Comparison of ENCODE assay signal across 16 cellular contexts in genomic region chr21:44525431-44526095, GRCh38. TPM values are rescaled to one million over a fixed set of nuclear protein-coding genes. Genes with fewer than 3 reads are reported as not detected.
A peak's percentile ranks its signal among the peaks of the same experiment; 100 is the strongest.
DNase-seq lines count a peak whose midpoint lies in the region; ATAC-seq, FAIRE-seq and TF ChIP-seq lines count a peak whose summit lies in the region.
"Had no signal": no experiment of that assay in that cellular context is flagged by ENCODE, and none has a peak within 500 bp of the region (broad histone marks: within the 10 kb centered on the region; RNA-seq: fewer than 3 reads in every experiment).

No MANE protein-coding gene starts in this region.

- intact Hi-C loops in left cardiac atrium (cut with DNase I) (no loop called here), heart right ventricle (cut with DNase I) (no loop called here), upper lobe of right lung (cut with DNase I) (no loop called here)

- CTCF ChIA-PET in H1 (lab: Charles Lee; ENCODE audit: partially characterized antibody) (interaction anchor here (0.6 to 1.6 kb wide), 3 partner anchors 15 to 56 kb away, joined by 3 to 5 read pairs (median 3); no protein-coding TSS in a partner anchor), SK-N-SH (lab: Yijun Ruan, JAX) (no interaction called here)

- H2BK5ac ChIP-seq in H1 (ENCODE audit: low read depth, low read length): no peak overlapping the region

- H2BK15ac ChIP-seq in H1 (ENCODE audit: low read length): peak overlapping the region; percentile 61; the same call in 1 of the 2 replicates

- no peak for TF ChIP-seq POLR2A in H1 (IDR thresholded peaks at IDR 0.05; ENCODE audit: control extremely low read depth in 1 of 2, low read depth in 2 of 2, low read length in 2 of 2)

- no peak overlapping the region for H3K4ac ChIP-seq in H1 (replicated peaks; ENCODE audit: insufficient read length, low read depth, low read length)

- H2AFZ ChIP-seq in H1 (ENCODE audit: low read length): no peak overlapping the region
- no peak overlapping the region for H2AFZ ChIP-seq in osteoblast (ENCODE audit: low read length)
- H2AFZ ChIP-seq in SK-N-SH (ENCODE audit: low read depth): no peak overlapping the region

- no peak overlapping the region for H3K4me3 ChIP-seq in heart right ventricle
- H3K4me3 ChIP-seq in H1 (ENCODE audit: extremely low read depth in 1 of 4, insufficient read depth in 2 of 4, low read depth in 3 of 4, low read length in 4 of 4): no peak overlapping the region
- H3K4me3 ChIP-seq in osteoblast (ENCODE audit: insufficient read depth, low read length): no peak overlapping the region
- no peak overlapping the region for H3K4me3 ChIP-seq in upper lobe of right lung
- no peak overlapping the region for H3K4me3 ChIP-seq in SK-N-SH (ENCODE audit: low read depth in 2 of 2, low read length in 1 of 2)
- H3K4me3 ChIP-seq: HAP-1 had no signal

- no peak overlapping the region for H3K23ac ChIP-seq in H1 (ENCODE audit: insufficient read length)

- TF ChIP-seq RAD21 in H1 (IDR thresholded peaks at IDR 0.05 in 1 of 2, conservative IDR thresholded peaks at IDR 0.05 in 1 of 2; ENCODE audit: low read depth in 2 of 2, low read length in 2 of 2) (no peak), SK-N-SH (IDR thresholded peaks at IDR 0.05; ENCODE audit: low read length) (no peak)

- no peak for FAIRE-seq in H1 (lab: Jason Lieb, UNC)
- FAIRE-seq: GM18507 had no signal

- peaks cover 0 to 39% (median 0%) of the 10 kb centered on the region in 7 donors for H3K27me3 ChIP-seq in heart right ventricle
- peaks cover 0 to 3% (median 0%) of the 10 kb centered on the region in 4 experiments; a peak in 1 of 7 replicates for H3K27me3 ChIP-seq in H1 (replicated peaks in 1 of 4; ENCODE audit: control insufficient read depth in 3 of 4, extremely low read depth in 1 of 4, insufficient read depth in 3 of 4, low read length in 3 of 4)
- no peaks in the 10 kb centered on the region for H3K27me3 ChIP-seq in osteoblast (ENCODE audit: insufficient read depth, low read length)
- no peaks in the 10 kb centered on the region for H3K27me3 ChIP-seq in upper lobe of right lung
- peaks cover 7% of the 10 kb centered on the region; the same call in 1 of the 2 replicates for H3K27me3 ChIP-seq in SK-N-SH (ENCODE audit: insufficient read depth)

- POLR2A ChIA-PET in H1 (lab: Charles Lee; ENCODE audit: partially characterized antibody): interaction anchor here (1.1 kb wide), 1 partner anchor 12 kb away, joined by 3 read pairs; no protein-coding TSS in a partner anchor
- POLR2A ChIA-PET in SK-N-SH (lab: Yijun Ruan, JAX): no interaction called here

- TF ChIP-seq EP300 in H1 (IDR thresholded peaks at IDR 0.05; ENCODE audit: borderline replicate concordance in 1 of 2, low read depth in 2 of 2, low read length in 2 of 2) (no peak), SK-N-SH (IDR thresholded peaks at IDR 0.05; ENCODE audit: borderline replicate concordance in 1 of 2, low read depth in 1 of 2, low read length in 1 of 2) (no peak)

- H2BK20ac ChIP-seq in H1 (ENCODE audit: low read length): no peak overlapping the region

- no peak overlapping the region for H3K9ac ChIP-seq in H1 (replicated peaks in 1 of 4; ENCODE audit: extremely low read depth in 1 of 4, low read depth in 3 of 4, low read length in 3 of 4)
- H3K9ac ChIP-seq in SK-N-SH: no peak overlapping the region

- H4K5ac ChIP-seq in H1 (ENCODE audit: insufficient read length, low read depth, low read length): no peak overlapping the region

- peaks cover 16% of the 10 kb centered on the region; the same call in 1 of the 2 replicates for H3K23me2 ChIP-seq in H1 (ENCODE audit: low read depth, low read length)

- no peak overlapping the region for H3K4me2 ChIP-seq in H1 (ENCODE audit: insufficient read depth in 1 of 2, low read depth in 2 of 2, low read length in 2 of 2)
- H3K4me2 ChIP-seq in osteoblast (ENCODE audit: insufficient read depth, low read length): no peak overlapping the region
- H3K4me2 ChIP-seq in SK-N-SH: no peak overlapping the region

- H3K79me2 ChIP-seq in H1 (ENCODE audit: control insufficient read depth in 1 of 2, insufficient read depth in 2 of 2, low read length in 2 of 2): no peaks in the 10 kb centered on the region
- H3K79me2 ChIP-seq in osteoblast (ENCODE audit: insufficient read depth, low read length): no peaks in the 10 kb centered on the region
- no peaks in the 10 kb centered on the region for H3K79me2 ChIP-seq in SK-N-SH (ENCODE audit: insufficient read depth)

- H3K4me1 ChIP-seq in heart right ventricle (no peaks in the 10 kb centered on the region), H1 (replicated peaks in 1 of 4; ENCODE audit: control insufficient read depth in 3 of 4, insufficient read depth in 4 of 4, low read length in 3 of 4) (no peaks in the 10 kb centered on the region; a peak in 1 of 7 replicates), osteoblast (ENCODE audit: insufficient read depth, low read length) (no peaks in the 10 kb centered on the region), upper lobe of right lung (no peaks in the 10 kb centered on the region), SK-N-SH (ENCODE audit: control insufficient read depth in 1 of 2, insufficient read depth in 2 of 2, low read depth in 1 of 2, low read length in 1 of 2) (no peaks in the 10 kb centered on the region; a peak in 1 of 4 replicates)
- H3K4me1 ChIP-seq: HAP-1 had no signal

- no peak overlapping the region for H3K14ac ChIP-seq in H1 (ENCODE audit: insufficient read length)

- no peaks in the 10 kb centered on the region for H3F3A ChIP-seq in SK-N-SH (replicated peaks; ENCODE audit: insufficient read depth)

- H2BK120ac ChIP-seq in H1 (replicated peaks; ENCODE audit: low read depth, low read length): no peak overlapping the region

- H3K56ac ChIP-seq in H1 (replicated peaks; ENCODE audit: insufficient read length, low read depth, low read length): no peak overlapping the region

- H3K9me3 ChIP-seq in heart right ventricle (no peaks in the 10 kb centered on the region), H1 (ENCODE audit: insufficient read depth in 2 of 2, low read depth in 1 of 2, low read length in 1 of 2) (peaks cover 0 to 15% of the 10 kb centered on the region in 2 experiments; a peak in 2 of 4 replicates), osteoblast (ENCODE audit: low read depth, low read length) (no peaks in the 10 kb centered on the region), upper lobe of right lung (no peaks in the 10 kb centered on the region), SK-N-SH (no peaks in the 10 kb centered on the region)
- H3K9me3 ChIP-seq: HAP-1 had no signal

- H3K79me1 ChIP-seq in H1 (ENCODE audit: low read depth, low read length): peaks cover 3% of the 10 kb centered on the region; the same call in 1 of the 2 replicates

- ATAC-seq in left cardiac atrium (no peak), heart right ventricle (no peak), upper lobe of right lung (no peak), HG03097 (IDR thresholded peaks at IDR 0.05; ENCODE audit: low FRiP score, unreplicated experiment) (no peak), left lobe of liver (no peak)

- H2AK5ac ChIP-seq in H1 (ENCODE audit: low read depth, low read length): no peak overlapping the region

- whole genome bisulfite sequencing in heart right ventricle, 2 donors: 86% methylated on average over 20 of the region's 20 CpGs
- WGBS in H1 (ENCODE audit: extremely low coverage in 1 of 2, insufficient coverage in 1 of 2, insufficient read length in 1 of 2, insufficient replicate concordance in 2 of 2, low coverage in 1 of 2, low lambda C conversion rate in 2 of 2, missing lambda C conversion rate in 1 of 2), 2 experiments: 91% methylated on average over 20 of the region's 20 CpGs; no CpG with 5 or more reads in 1 of the 2 experiments
- WGBS in SK-N-SH (ENCODE audit: low lambda C conversion rate): 36% methylated on average over 11 of the region's 20 CpGs

- no peak overlapping the region for H4K91ac ChIP-seq in H1 (replicated peaks; ENCODE audit: insufficient read length, low read length)

- H3K9me2 ChIP-seq in SK-N-SH: no peaks in the 10 kb centered on the region

- no peak overlapping the region for H4K8ac ChIP-seq in H1 (ENCODE audit: extremely low read depth, insufficient read depth, low read length)

- H3K27ac ChIP-seq in heart right ventricle (no peak overlapping the region), H1 (ENCODE audit: low read depth, low read length) (no peak overlapping the region), osteoblast (ENCODE audit: low read depth, low read length) (no peak overlapping the region), upper lobe of right lung (no peak overlapping the region), SK-N-SH (ENCODE audit: low read depth in 2 of 2, low read length in 1 of 2) (no peak overlapping the region)

- TF ChIP-seq CTCF in heart right ventricle (IDR thresholded peaks at IDR 0.05) (no peak), H1 (IDR thresholded peaks at IDR 0.05; ENCODE audit: control extremely low read depth in 1 of 3, insufficient read depth in 1 of 3, low read depth in 1 of 3, low read length in 3 of 3) (no peak), osteoblast (IDR thresholded peaks at IDR 0.05; ENCODE audit: extremely low read depth, low read depth, low read length) (no peak), upper lobe of right lung (IDR thresholded peaks at IDR 0.05) (no peak), SK-N-SH (IDR thresholded peaks at IDR 0.05) (no peak)

- DNase-seq in left cardiac atrium (peak; percentile 17), heart right ventricle (no peak), H1 (ENCODE audit: low read depth in 1 of 2, low spot score in 2 of 2) (no peak), osteoblast (ENCODE audit: insufficient read length, low spot score, missing footprints) (peak; percentile 22), upper lobe of right lung (peak; percentile 43), SK-N-SH (no peak), left lobe of liver (ENCODE audit: low spot score) (no peak)
- DNase-seq: DMS53, MV-4-11, NCI-H1417 treated with DMSO at 0.1 percent for 48 hours, NCI-H2029 treated with DMSO at 0.1 percent for 48 hours, NCI-H510A treated with DMSO at 0.1 percent for 48 hours had no signal

- H3K18ac ChIP-seq in H1 (ENCODE audit: extremely low read depth, low read length): no peak overlapping the region

- H4K20me1 ChIP-seq in H1 (replicated peaks in 1 of 2; ENCODE audit: control insufficient read depth in 1 of 2, insufficient read depth in 2 of 2, low read length in 2 of 2) (peaks cover 0 to 2% of the 10 kb centered on the region in 2 experiments), osteoblast (ENCODE audit: insufficient read depth, low read length) (no peaks in the 10 kb centered on the region), SK-N-SH (ENCODE audit: insufficient read depth) (no peaks in the 10 kb centered on the region)

- H3K36me3 ChIP-seq in heart right ventricle (no peaks in the 10 kb centered on the region), H1 (ENCODE audit: control insufficient read depth in 2 of 4, insufficient read depth in 4 of 4, low read length in 3 of 4) (no peaks in the 10 kb centered on the region), osteoblast (ENCODE audit: insufficient read depth, low read length) (no peaks in the 10 kb centered on the region), upper lobe of right lung (no peaks in the 10 kb centered on the region), SK-N-SH (replicated peaks in 1 of 2; ENCODE audit: control insufficient read depth in 1 of 2, insufficient read depth in 2 of 2, low read length in 1 of 2) (no peaks in the 10 kb centered on the region)
- H3K36me3 ChIP-seq: HAP-1 had no signal

- no peak overlapping the region for H2BK12ac ChIP-seq in H1 (ENCODE audit: low read depth, low read length)

RNA-seq across cellular contexts. Expression of gene KRTAP10-1, which starts 14.4 kb away (rescaled TPM):
- total RNA-seq in left cardiac atrium: not detected
- total RNA-seq in heart right ventricle: not detected
- polyA plus RNA-seq in heart right ventricle: not detected
- not detected in 2 replicates for total RNA-seq in H1 (2021; fragmentation: NEBNext Ultra II Directional; extraction: Animal tissue kit (Norgen Biotek cat#: 25700))
- polyA plus RNA-seq in H1 (2011; rRNA removed): 0.08 TPM in 1 of 2 replicates, not detected in the other
- polyA plus RNA-seq in H1 (2011; cell fraction: cytosol; rRNA removed): not detected
- 0.09 TPM for polyA plus RNA-seq in H1 (2011; cell fraction: nucleus; rRNA removed)
- not detected in 4 replicates for polyA plus RNA-seq in H1 (2012, experiment 1 of 2)
- not detected for polyA plus RNA-seq in H1 (2012, experiment 2 of 2)
- not detected for polyA plus RNA-seq in H1 (2013, experiment 1 of 2)
- not detected for polyA plus RNA-seq in H1 (2013, experiment 2 of 2)
- polyA minus RNA-seq in H1 (2011; rRNA and poly(A)+ RNA removed): not detected in 2 replicates
- not detected for polyA minus RNA-seq in H1 (2011; cell fraction: cytosol; rRNA and poly(A)+ RNA removed)
- 0.90 TPM for polyA minus RNA-seq in H1 (2011; cell fraction: nucleus; rRNA and poly(A)+ RNA removed)
- total RNA-seq in osteoblast: not detected in 2 replicates
- not detected for total RNA-seq in upper lobe of right lung
- polyA plus RNA-seq in SK-N-SH (2012; rRNA removed): not detected in 2 replicates
- not detected in 2 replicates for polyA plus RNA-seq in SK-N-SH (2012; cell fraction: cytosol; rRNA removed)
- polyA plus RNA-seq in SK-N-SH (2012; cell fraction: nucleus; rRNA removed): not detected in 2 replicates
- not detected for total RNA-seq in left lobe of liver

RNA-seq across cellular contexts. Expression of gene KRTAP10-2, which starts 25.7 kb away (rescaled TPM):
- total RNA-seq in left cardiac atrium (not detected), heart right ventricle (not detected), osteoblast (not detected in 2 replicates), upper lobe of right lung (not detected), left lobe of liver (not detected)
- polyA plus RNA-seq in heart right ventricle (not detected), H1 (2011; rRNA removed) (0.06 and 0.11 TPM in 2 replicates), SK-N-SH (2012; rRNA removed) (not detected in 2 replicates)
- not detected in 2 replicates for total RNA-seq in H1 (2021; fragmentation: NEBNext Ultra II Directional; extraction: Animal tissue kit (Norgen Biotek cat#: 25700))
- polyA plus RNA-seq in H1 (2011; cell fraction: cytosol; rRNA removed): not detected
- 0.13 TPM for polyA plus RNA-seq in H1 (2011; cell fraction: nucleus; rRNA removed)
- 0.16 TPM in 1 of 4 replicates, not detected in the others for polyA plus RNA-seq in H1 (2012, experiment 1 of 2)
- not detected for polyA plus RNA-seq in H1 (2012, experiment 2 of 2)
- not detected for polyA plus RNA-seq in H1 (2013, experiment 1 of 2)
- not detected for polyA plus RNA-seq in H1 (2013, experiment 2 of 2)
- 0.38 and 0.51 TPM in 2 replicates for polyA minus RNA-seq in H1 (2011; rRNA and poly(A)+ RNA removed)
- polyA minus RNA-seq in H1 (2011; cell fraction: cytosol; rRNA and poly(A)+ RNA removed): not detected
- polyA minus RNA-seq in H1 (2011; cell fraction: nucleus; rRNA and poly(A)+ RNA removed): not detected
- polyA plus RNA-seq in SK-N-SH (2012; cell fraction: cytosol; rRNA removed): not detected in 2 replicates
- not detected in 2 replicates for polyA plus RNA-seq in SK-N-SH (2012; cell fraction: nucleus; rRNA removed)

RNA-seq across cellular contexts. Expression of gene KRTAP10-3, which starts 33.0 kb away (rescaled TPM):
- not detected for total RNA-seq in left cardiac atrium
- total RNA-seq in heart right ventricle: not detected
- not detected for polyA plus RNA-seq in heart right ventricle
- total RNA-seq in H1 (2021; fragmentation: NEBNext Ultra II Directional; extraction: Animal tissue kit (Norgen Biotek cat#: 25700)): not detected in 2 replicates
- polyA plus RNA-seq in H1 (2011; rRNA removed): 0.16 TPM in 1 of 2 replicates, not detected in the other
- not detected for polyA plus RNA-seq in H1 (2011; cell fraction: cytosol; rRNA removed)
- 0.20 TPM for polyA plus RNA-seq in H1 (2011; cell fraction: nucleus; rRNA removed)
- polyA plus RNA-seq in H1 (2012, experiment 1 of 2): not detected in 4 replicates
- polyA plus RNA-seq in H1 (2012, experiment 2 of 2): not detected
- polyA plus RNA-seq in H1 (2013, experiment 1 of 2): not detected
- polyA plus RNA-seq in H1 (2013, experiment 2 of 2): not detected
- 0.19 TPM in 1 of 2 replicates, not detected in the other for polyA minus RNA-seq in H1 (2011; rRNA and poly(A)+ RNA removed)
- not detected for polyA minus RNA-seq in H1 (2011; cell fraction: cytosol; rRNA and poly(A)+ RNA removed)
- 1.9 TPM for polyA minus RNA-seq in H1 (2011; cell fraction: nucleus; rRNA and poly(A)+ RNA removed)
- not detected in 2 replicates for total RNA-seq in osteoblast
- not detected for total RNA-seq in upper lobe of right lung
- polyA plus RNA-seq in SK-N-SH (2012; rRNA removed): not detected in 2 replicates
- not detected in 2 replicates for polyA plus RNA-seq in SK-N-SH (2012; cell fraction: cytosol; rRNA removed)
- polyA plus RNA-seq in SK-N-SH (2012; cell fraction: nucleus; rRNA removed): not detected in 2 replicates
- not detected for total RNA-seq in left lobe of liver

RNA-seq across cellular contexts. Expression of gene KRTAP10-4, which starts 48.0 kb away (rescaled TPM):
- total RNA-seq in left cardiac atrium (not detected), heart right ventricle (not detected), osteoblast (not detected in 2 replicates), upper lobe of right lung (not detected), left lobe of liver (not detected)
- polyA plus RNA-seq in heart right ventricle (not detected), H1 (2011; rRNA removed) (not detected in 2 replicates), SK-N-SH (2012; rRNA removed) (not detected in 2 replicates)
- not detected in 2 replicates for total RNA-seq in H1 (2021; fragmentation: NEBNext Ultra II Directional; extraction: Animal tissue kit (Norgen Biotek cat#: 25700))
- not detected for polyA plus RNA-seq in H1 (2011; cell fraction: cytosol; rRNA removed)
- 0.09 TPM for polyA plus RNA-seq in H1 (2011; cell fraction: nucleus; rRNA removed)
- polyA plus RNA-seq in H1 (2012, experiment 1 of 2): not detected in 4 replicates
- not detected for polyA plus RNA-seq in H1 (2012, experiment 2 of 2)
- not detected for polyA plus RNA-seq in H1 (2013, experiment 1 of 2)
- not detected for polyA plus RNA-seq in H1 (2013, experiment 2 of 2)
- polyA minus RNA-seq in H1 (2011; rRNA and poly(A)+ RNA removed): not detected in 2 replicates
- polyA minus RNA-seq in H1 (2011; cell fraction: cytosol; rRNA and poly(A)+ RNA removed): not detected
- polyA minus RNA-seq in H1 (2011; cell fraction: nucleus; rRNA and poly(A)+ RNA removed): not detected
- polyA plus RNA-seq in SK-N-SH (2012; cell fraction: cytosol; rRNA removed): not detected in 2 replicates
- not detected in 2 replicates for polyA plus RNA-seq in SK-N-SH (2012; cell fraction: nucleus; rRNA removed)
- total RNA-seq: A673 had no signal

RNA-seq across cellular contexts. Expression of gene KRTAP10-5, which starts 54.8 kb away (rescaled TPM):
- total RNA-seq in left cardiac atrium (not detected), heart right ventricle (not detected), osteoblast (not detected in 2 replicates), upper lobe of right lung (not detected), left lobe of liver (not detected)
- polyA plus RNA-seq in heart right ventricle (not detected), H1 (2011; rRNA removed) (0.08 and 0.09 TPM in 2 replicates), SK-N-SH (2012; rRNA removed) (not detected in 2 replicates)
- not detected in 2 replicates for total RNA-seq in H1 (2021; fragmentation: NEBNext Ultra II Directional; extraction: Animal tissue kit (Norgen Biotek cat#: 25700))
- polyA plus RNA-seq in H1 (2011; cell fraction: cytosol; rRNA removed): not detected
- polyA plus RNA-seq in H1 (2011; cell fraction: nucleus; rRNA removed): not detected
- not detected in 4 replicates for polyA plus RNA-seq in H1 (2012, experiment 1 of 2)
- polyA plus RNA-seq in H1 (2012, experiment 2 of 2): not detected
- not detected for polyA plus RNA-seq in H1 (2013, experiment 1 of 2)
- polyA plus RNA-seq in H1 (2013, experiment 2 of 2): not detected
- polyA minus RNA-seq in H1 (2011; rRNA and poly(A)+ RNA removed): 0.15 and 0.22 TPM in 2 replicates
- polyA minus RNA-seq in H1 (2011; cell fraction: cytosol; rRNA and poly(A)+ RNA removed): not detected
- polyA minus RNA-seq in H1 (2011; cell fraction: nucleus; rRNA and poly(A)+ RNA removed): not detected
- polyA plus RNA-seq in SK-N-SH (2012; cell fraction: cytosol; rRNA removed): not detected in 2 replicates
- polyA plus RNA-seq in SK-N-SH (2012; cell fraction: nucleus; rRNA removed): not detected in 2 replicates
- total RNA-seq: A673 had no signal

Comparison
In these comparisons a context has a peak if more than half of its experiments do, and no peak if none do; other contexts are left out.
1. DNase-seq: peak in left cardiac atrium (single experiment), osteoblast (single experiment) and upper lobe of right lung (single experiment); none in heart right ventricle (0 of 2), H1 (0 of 2), SK-N-SH (single experiment) and left lobe of liver (single experiment).